8 cellular contexts compared by ENCODE assay signal in the genomic region with DNA sequence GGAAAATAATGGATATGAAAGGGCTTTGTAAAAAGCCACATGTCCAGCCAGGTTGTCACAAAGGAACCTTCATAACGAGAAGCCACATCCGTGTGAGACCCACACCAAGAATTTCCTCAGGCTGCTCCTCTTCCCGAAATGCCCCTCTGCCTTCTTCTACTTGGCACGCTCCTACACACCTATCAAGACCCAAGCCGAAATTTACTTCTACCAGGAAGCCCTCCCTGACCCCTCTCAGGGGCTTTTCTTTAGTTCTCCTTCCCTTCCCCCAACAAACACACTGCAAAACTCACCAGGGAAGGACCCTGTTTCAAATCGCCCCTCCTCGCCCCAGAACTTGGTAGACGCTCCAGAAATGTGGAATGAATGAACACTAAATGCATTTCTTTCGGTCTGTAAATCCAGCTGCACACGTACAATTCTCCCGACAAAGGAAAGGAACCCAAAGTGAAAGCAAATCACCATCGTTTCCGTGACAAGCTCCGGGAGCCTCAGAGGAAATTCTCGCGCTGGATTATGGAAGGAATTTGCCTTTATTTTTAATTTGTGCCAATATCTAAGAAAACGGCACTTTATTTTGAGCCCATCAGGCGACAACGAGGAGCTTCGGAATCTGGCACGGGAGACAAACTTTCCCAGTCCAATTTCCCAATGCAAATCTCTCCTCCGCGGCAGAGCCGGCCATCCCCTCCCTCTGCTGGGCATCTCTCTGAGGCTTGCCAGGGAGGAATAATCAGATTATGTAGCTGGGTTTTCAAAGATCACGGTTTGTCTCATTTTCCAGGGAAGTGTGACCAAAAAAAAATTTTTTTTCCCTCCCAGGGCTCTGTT. TPM values are rescaled to one million over a fixed set of nuclear protein-coding genes. Genes with fewer than 3 reads are reported as not detected.
DNase-seq lines count a peak whose midpoint lies in the region; ATAC-seq and TF ChIP-seq lines count a peak whose summit lies in the region.

No MANE protein-coding gene starts in this region.

- CTCF ChIA-PET in activated naive CD4-positive, alpha-beta T cell treated with anti-CD3 and anti-CD28 coated beads for 36 hours (lab: Charles Lee), result interaction anchor here (0.8 kb wide), 1 partner anchor 300 kb away, joined by 4 read pairs; no protein-coding TSS in a partner anchor

- peaks cover 9% of the 10 kb centered on the region for H3K4me1 Mint-ChIP-seq in activated naive CD4-positive, alpha-beta T cell treated with anti-CD3 and anti-CD28 coated beads for 36 hours (ENCODE audit: low read depth)
- peaks cover 26% of the 10 kb centered on the region for H3K4me1 Mint-ChIP-seq in type B pancreatic cell (ENCODE audit: unreplicated experiment)

- WGBS in right lobe of liver (ENCODE audit: insufficient coverage, low coverage, low lambda C conversion rate, missing lambda C conversion rate), result 9% methylated on average over 25 of the region's 25 CpGs

- no peaks in the 10 kb centered on the region for H3K36me3 Mint-ChIP-seq in activated naive CD4-positive, alpha-beta T cell treated with anti-CD3 and anti-CD28 coated beads for 36 hours (ENCODE audit: low read depth)
- H3K36me3 Mint-ChIP-seq in type B pancreatic cell, result no peaks in the 10 kb centered on the region

- no peaks in the 10 kb centered on the region for H3K9me3 Mint-ChIP-seq in activated naive CD4-positive, alpha-beta T cell treated with anti-CD3 and anti-CD28 coated beads for 36 hours
- no peaks in the 10 kb centered on the region for H3K9me3 Mint-ChIP-seq in type B pancreatic cell

- peak; percentile 52 for TF ChIP-seq CTCF in astrocyte of the cerebellum (IDR thresholded peaks at IDR 0.05; ENCODE audit: low read depth, low read length, missing control alignments)
- TF ChIP-seq CTCF in right lobe of liver (IDR thresholded peaks at IDR 0.05), result no peak
- TF ChIP-seq CTCF in type B pancreatic cell (conservative IDR thresholded peaks at IDR 0.05), result peak; percentile 31

- peak overlapping the region in 1 of 3 donors; percentile 33 for H3K27ac ChIP-seq in right lobe of liver

- no peaks in the 10 kb centered on the region for H3K9me3 ChIP-seq in right lobe of liver

- peaks cover 0 to 7% (median 0%) of the 10 kb centered on the region in 4 donors for H3K4me1 ChIP-seq in right lobe of liver

- no peak for TF ChIP-seq POLR2A in right lobe of liver (IDR thresholded peaks at IDR 0.05)

- H3K36me3 ChIP-seq in right lobe of liver, result no peaks in the 10 kb centered on the region

- in situ Hi-C loops in astrocyte of the cerebellum (cut with HindIII; ENCODE audit: low sequenced_read_pairs), result no loop called here

- DNase-seq in activated naive CD4-positive, alpha-beta T cell treated with anti-CD3 and anti-CD28 coated beads for 36 hours, result no peak
- DNase-seq in activated naive CD4-positive, alpha-beta T cell (lab: John Stamatoyannopoulos, UW), result no peak
- DNase-seq in astrocyte of the cerebellum (ENCODE audit: low read depth) (no peak), right lobe of liver (no peak), type B pancreatic cell (ENCODE audit: extremely low spot score, unreplicated experiment) (no peak), NCI-H128 (lab: John Stamatoyannopoulos, UW; ENCODE audit: unreplicated experiment) (no peak)

- H3K27me3 ChIP-seq in right lobe of liver, result peaks cover 0 to 5% of the 10 kb centered on the region in 2 donors

- intact Hi-C loops in activated naive CD4-positive, alpha-beta T cell treated with anti-CD3 and anti-CD28 coated beads for 36 hours (cut with micrococcal nuclease), result loop anchor here (5.0 kb wide), 1 partner anchor 329 kb away; no protein-coding TSS in a partner anchor
- intact Hi-C loops in right lobe of liver (cut with DNase I), result no loop called here

- H3K4me3 ChIP-seq in astrocyte of the cerebellum (ENCODE audit: low read depth, low read length) (peak overlapping the region; percentile 45), right lobe of liver (peak overlapping the region; percentile 44 to 52 (median 46))

- peak overlapping the region; percentile 40 for H3K4me3 Mint-ChIP-seq in activated naive CD4-positive, alpha-beta T cell treated with anti-CD3 and anti-CD28 coated beads for 36 hours
- H3K4me3 Mint-ChIP-seq in type B pancreatic cell, result peak overlapping the region; percentile 3

- peaks cover 48% of the 10 kb centered on the region for H3K27me3 Mint-ChIP-seq in activated naive CD4-positive, alpha-beta T cell treated with anti-CD3 and anti-CD28 coated beads for 36 hours (ENCODE audit: low read depth)
- peaks cover 54% of the 10 kb centered on the region for H3K27me3 Mint-ChIP-seq in type B pancreatic cell

- H3K27ac Mint-ChIP-seq in activated naive CD4-positive, alpha-beta T cell treated with anti-CD3 and anti-CD28 coated beads for 36 hours, result no peak overlapping the region
- peak overlapping the region; percentile 1 for H3K27ac Mint-ChIP-seq in type B pancreatic cell

- ATAC-seq in right lobe of liver (peak; percentile 27 to 56 (median 49)), GM21423 (IDR thresholded peaks at IDR 0.05; ENCODE audit: unreplicated experiment) (no peak), HG03469 (IDR thresholded peaks at IDR 0.05; ENCODE audit: unreplicated experiment) (no peak)

RNA-seq across cellular contexts. Expression of gene SHISAL1, which starts 13.2 kb away (rescaled TPM):
- total RNA-seq in activated naive CD4-positive, alpha-beta T cell treated with anti-CD3 and anti-CD28 coated beads for 36 hours, result not detected
- total RNA-seq in right lobe of liver (under 1 TPM; 0.05 to 0.31 (median 0.17) TPM), type B pancreatic cell (ENCODE audit: low replicate concordance) (2.3 and 2.8 TPM in 2 replicates)

Comparison
In these comparisons a context has a peak if more than half of its experiments do, and no peak if none do; other contexts are left out.
1. CTCF ChIP-seq: peak in astrocyte of the cerebellum (single experiment) and type B pancreatic cell (single experiment); none in right lobe of liver (0 of 4).
2. ATAC-seq: peak in right lobe of liver (4 of 4); none in GM21423 (single experiment) and HG03469 (single experiment).